ENCODE assay signal across 8 cellular contexts in the genomic region with DNA sequence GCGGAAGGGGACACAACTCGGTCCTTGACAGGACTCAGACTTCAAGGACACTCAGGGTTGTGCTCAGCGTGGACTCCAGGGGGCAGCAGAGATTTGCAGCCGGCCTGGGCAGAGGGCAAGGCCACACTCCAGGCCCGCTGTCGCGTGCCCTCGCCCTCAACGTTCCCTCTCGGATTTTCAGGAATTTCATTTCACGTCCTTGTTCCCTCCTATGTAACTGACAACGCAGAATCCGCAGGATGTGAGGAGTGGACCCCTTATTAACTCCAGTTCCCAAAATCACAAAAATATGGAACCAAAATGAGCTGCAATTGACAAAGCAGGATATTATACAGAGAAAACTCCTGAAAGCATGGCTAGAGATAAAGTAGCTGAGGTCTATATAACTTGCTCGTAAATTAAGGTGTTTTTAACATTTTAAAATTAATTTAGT. TPM values are rescaled to one million over a fixed set of nuclear protein-coding genes. Genes with fewer than 3 reads are reported as not detected.
DNase-seq lines count a peak whose midpoint lies in the region; ATAC-seq and TF ChIP-seq lines count a peak whose summit lies in the region.

No MANE protein-coding gene starts in this region.

- H3K9me3 ChIP-seq in lower lobe of right lung = no peaks in the 10 kb centered on the region

- H3K4me1 Mint-ChIP-seq in activated CD4-positive, alpha-beta T cell treated with anti-CD3 and anti-CD28 coated beads for 36 hours = peaks cover 2% of the 10 kb centered on the region

- peak; percentile 80 for ATAC-seq in GM18519 (IDR thresholded peaks at IDR 0.05; ENCODE audit: low FRiP score, unreplicated experiment)
- peak; percentile 92 for ATAC-seq in HG02973 (IDR thresholded peaks at IDR 0.05; ENCODE audit: unreplicated experiment)
- ATAC-seq in activated CD4-positive, alpha-beta T cell treated with anti-CD3 and anti-CD28 coated beads for 36 hours = peak; percentile 98
- peak; percentile 98 to 99 for ATAC-seq in lower lobe of right lung

- H3K36me3 ChIP-seq in lower lobe of right lung = no peaks in the 10 kb centered on the region

- H3K27me3 ChIP-seq in lower lobe of right lung (ENCODE audit: low read depth) = no peaks in the 10 kb centered on the region

- no peak overlapping the region for H3K4me3 Mint-ChIP-seq in activated CD4-positive, alpha-beta T cell treated with anti-CD3 and anti-CD28 coated beads for 36 hours

- peaks cover 7% of the 10 kb centered on the region for H3K27me3 Mint-ChIP-seq in activated CD4-positive, alpha-beta T cell treated with anti-CD3 and anti-CD28 coated beads for 36 hours

- H3K9me3 Mint-ChIP-seq in activated CD4-positive, alpha-beta T cell treated with anti-CD3 and anti-CD28 coated beads for 36 hours (ENCODE audit: low read depth) = no peaks in the 10 kb centered on the region

- no peak overlapping the region for H3K27ac ChIP-seq in lower lobe of right lung

- CTCF ChIA-PET in activated CD4-positive, alpha-beta T cell treated with anti-CD3 and anti-CD28 coated beads for 36 hours (lab: Charles Lee) = interaction anchor here (0.6 to 3.9 kb wide), 22 partner anchors 10 to 454 kb away, joined by 3 to 56 read pairs (median 4); no protein-coding TSS in a partner anchor

- no peaks in the 10 kb centered on the region for H3K4me1 ChIP-seq in lower lobe of right lung

- intact Hi-C loops in activated CD4-positive, alpha-beta T cell treated with anti-CD3 and anti-CD28 coated beads for 36 hours (cut with DNase I, micrococcal nuclease) = loop anchor here (1.0 kb wide), 2 partner anchors 135 to 324 kb away; no protein-coding TSS in a partner anchor
- intact Hi-C loops in lower lobe of right lung (cut with DNase I) = loop anchor here (5.0 kb wide), 1 partner anchor 324 kb away; no protein-coding TSS in a partner anchor

- peak; percentile 82 for DNase-seq in AG08396 (ENCODE audit: low spot score)
- peak; percentile 22 for DNase-seq in NCI-H226
- DNase-seq in activated CD4-positive, alpha-beta T cell treated with anti-CD3 and anti-CD28 coated beads for 36 hours = peak; percentile 83
- peak; percentile 70 for DNase-seq in choroid plexus epithelial cell (ENCODE audit: low read depth)
- DNase-seq in lower lobe of right lung = peak; percentile 79
- peak; percentile 32 for DNase-seq in stimulated activated CD8-positive, alpha-beta memory T cell treated with anti-CD3 and anti-CD28 coated beads, Interleukin-15, amount 100 ng/mL, for 24 hours (ENCODE audit: low read depth)

- H3K27ac Mint-ChIP-seq in activated CD4-positive, alpha-beta T cell treated with anti-CD3 and anti-CD28 coated beads for 36 hours = no peak overlapping the region

- H3K36me3 Mint-ChIP-seq in activated CD4-positive, alpha-beta T cell treated with anti-CD3 and anti-CD28 coated beads for 36 hours (ENCODE audit: low read depth) = no peaks in the 10 kb centered on the region

- H3K4me3 ChIP-seq in choroid plexus epithelial cell (ENCODE audit: low read depth, low read length) (no peak overlapping the region), lower lobe of right lung (no peak overlapping the region)

- TF ChIP-seq CTCF in choroid plexus epithelial cell (conservative IDR thresholded peaks at IDR 0.05; ENCODE audit: low read depth, low read length) (peak; percentile 99), lower lobe of right lung (IDR thresholded peaks at IDR 0.05) (peak; percentile 90)

- POLR2A ChIA-PET in activated CD4-positive, alpha-beta T cell treated with anti-CD3 and anti-CD28 coated beads for 36 hours (lab: Charles Lee) = interaction anchor here (1.7 kb wide), 1 partner anchor 135 kb away, joined by 3 read pairs; no protein-coding TSS in a partner anchor

RNA-seq across cellular contexts. Expression of gene DCTD, which starts 21.0 kb away (rescaled TPM):
- total RNA-seq in activated CD4-positive, alpha-beta T cell treated with anti-CD3 and anti-CD28 coated beads for 36 hours = 100 to 1,000 TPM; 119 to 128 TPM
- 90.1 TPM for total RNA-seq in lower lobe of right lung

Comparison
In these comparisons a context has a peak if more than half of its experiments do, and no peak if none do; other contexts are left out.
1. DNase-seq: peak in every context shown above with its lines; median percentile 83 in activated CD4-positive, alpha-beta T cell treated with anti-CD3 and anti-CD28 coated beads for 36 hours; 82 in AG08396; 79 in lower lobe of right lung; 70 in choroid plexus epithelial cell; 32 in stimulated activated CD8-positive, alpha-beta memory T cell treated with anti-CD3 and anti-CD28 coated beads, Interleukin-15, amount 100 ng/mL, for 24 hours; 22 in NCI-H226.